8 cellular contexts compared by ENCODE assay signal in genomic region chr14:102524451-102525212, GRCh38. TPM values are rescaled to one million over a fixed set of nuclear protein-coding genes. Genes with fewer than 3 reads are reported as not detected.
DNase-seq lines count a peak whose midpoint lies in the region; ATAC-seq lines count a peak whose summit lies in the region.

No MANE protein-coding gene starts in this region.

- H3K79me1 ChIP-seq in mesendoderm (ENCODE audit: low read length), result no peaks in the 10 kb centered on the region

- peak overlapping the region; percentile 8 for H2BK5ac ChIP-seq in mesendoderm (ENCODE audit: low read length)

- no peak overlapping the region for H2AK5ac ChIP-seq in mesendoderm (ENCODE audit: low read length)

- H3K9ac ChIP-seq in endocrine pancreas (ENCODE audit: control insufficient read depth, insufficient read depth, low read length) (peak overlapping the region; percentile 71), mesendoderm (ENCODE audit: low read length) (peak overlapping the region; percentile 73)

- H3K27me3 ChIP-seq in endocrine pancreas (ENCODE audit: control insufficient read depth, insufficient read depth, low read length), result no peaks in the 10 kb centered on the region
- H3K27me3 ChIP-seq in mesendoderm (ENCODE audit: insufficient read depth, low read length, poor library complexity), result no peaks in the 10 kb centered on the region

- H3K4me3 ChIP-seq in endocrine pancreas (ENCODE audit: control insufficient read depth, insufficient read depth, low read length), result peak overlapping the region; percentile 92
- H3K4me3 ChIP-seq in mesendoderm (ENCODE audit: low read length), result peak overlapping the region; percentile 42

- no peak overlapping the region for H3K23ac ChIP-seq in mesendoderm (ENCODE audit: low read length)

- H3K36me3 ChIP-seq in endocrine pancreas (ENCODE audit: control insufficient read depth, insufficient read depth, low read length) (no peaks in the 10 kb centered on the region), mesendoderm (ENCODE audit: control insufficient read depth, insufficient read depth, low read length) (no peaks in the 10 kb centered on the region)

- peak overlapping the region; percentile 55 for H3K27ac ChIP-seq in mesendoderm (ENCODE audit: low read depth, low read length)

- H3K9me3 ChIP-seq in endocrine pancreas (ENCODE audit: control insufficient read depth, low read length), result no peaks in the 10 kb centered on the region

- WGBS in mesendoderm (ENCODE audit: extremely low coverage, insufficient coverage, low lambda C conversion rate), result no CpG with 5 or more reads among the region's 32 CpGs

- H2BK120ac ChIP-seq in mesendoderm (ENCODE audit: low read depth, low read length), result no peak overlapping the region

- H3K4me2 ChIP-seq in mesendoderm (ENCODE audit: low read length), result peak overlapping the region; percentile 79

- H2BK15ac ChIP-seq in mesendoderm (replicated peaks; ENCODE audit: low read depth), result no peak overlapping the region

- peak overlapping the region; percentile 88 for H3K56ac ChIP-seq in mesendoderm (ENCODE audit: low read length)

- no peaks in the 10 kb centered on the region for H3K79me2 ChIP-seq in mesendoderm (ENCODE audit: control insufficient read depth, insufficient read depth, low read length)

- no peak overlapping the region for H4K8ac ChIP-seq in mesendoderm (ENCODE audit: low read depth, low read length)

- DNase-seq in COLO668 (lab: John Stamatoyannopoulos, UW; ENCODE audit: unreplicated experiment) (peak; percentile 98), HS-27A (ENCODE audit: low read depth) (peak; percentile 93), NK-92 (lab: John Stamatoyannopoulos, UW; ENCODE audit: unreplicated experiment) (peak; percentile 21), mesendoderm (peak; percentile 100)
- DNase-seq in activated CD8-positive, alpha-beta memory T cell treated with anti-CD3 and anti-CD28 coated beads for 4 hours (ENCODE audit: low read depth in 2 of 2), result peak; percentile 75 to 78
- DNase-seq in stimulated activated CD8-positive, alpha-beta memory T cell treated with anti-CD3 and anti-CD28 coated beads, Interleukin-15, amount 100 ng/mL, for 1 hour (ENCODE audit: low read depth), result peak; percentile 85

- H3K4ac ChIP-seq in mesendoderm (ENCODE audit: low read depth, low read length), result peak overlapping the region; percentile 48

- H3K4me1 ChIP-seq in endocrine pancreas (ENCODE audit: control insufficient read depth, insufficient read depth, low read length), result no peaks in the 10 kb centered on the region
- H3K4me1 ChIP-seq in mesendoderm (ENCODE audit: control insufficient read depth, low read depth, low read length), result no peaks in the 10 kb centered on the region

- peak; percentile 96 for ATAC-seq in GM19467 (IDR thresholded peaks at IDR 0.05; ENCODE audit: unreplicated experiment)

- peak overlapping the region; percentile 44 for H3K18ac ChIP-seq in mesendoderm (ENCODE audit: low read length)

- H4K5ac ChIP-seq in mesendoderm (ENCODE audit: low read length), result no peak overlapping the region

RNA-seq across cellular contexts. Expression of gene ANKRD9, which starts 15.1 kb away (rescaled TPM):
- polyA plus RNA-seq in mesendoderm (2013, experiment 1 of 2), result 7.0 TPM
- 6.6 TPM for polyA plus RNA-seq in mesendoderm (2013, experiment 2 of 2)

Comparison
In these comparisons a context has a peak if more than half of its experiments do, and no peak if none do; other contexts are left out.
1. Peak in every context shown above with its lines: DNase-seq, ATAC-seq, H3K4me3 ChIP-seq and H3K27ac ChIP-seq.
2. DNase-seq: peak in every context shown above with its lines; median percentile 100 in mesendoderm; 98 in COLO668; 93 in HS-27A; 85 in stimulated activated CD8-positive, alpha-beta memory T cell treated with anti-CD3 and anti-CD28 coated beads, Interleukin-15, amount 100 ng/mL, for 1 hour; 76 in activated CD8-positive, alpha-beta memory T cell treated with anti-CD3 and anti-CD28 coated beads for 4 hours; 21 in NK-92.